9 cellular contexts compared by ENCODE assay signal in genomic region chr9:116687762-116688160, GRCh38. TPM values are rescaled to one million over a fixed set of nuclear protein-coding genes. Genes with fewer than 3 reads are reported as not detected.
DNase-seq lines count a peak whose midpoint lies in the region; ATAC-seq, FAIRE-seq and TF ChIP-seq lines count a peak whose summit lies in the region.
"Had no signal": no experiment of that assay in that cellular context is flagged by ENCODE, and none has a peak within 500 bp of the region (broad histone marks: within the 10 kb centered on the region; RNA-seq: fewer than 3 reads in every experiment).

No MANE protein-coding gene starts in this region.

- H3K36me3 Mint-ChIP-seq in CD14-positive monocyte: no peaks in the 10 kb centered on the region
- peaks cover 26% of the 10 kb centered on the region for H3K36me3 Mint-ChIP-seq in activated naive CD8-positive, alpha-beta T cell treated with anti-CD3 and anti-CD28 coated beads, Interleukin-2, amount 10 ng/mL, durations not matched to agents 7 days and 5 days

- H3K4me3 Mint-ChIP-seq in CD14-positive monocyte: peak overlapping the region; percentile 86 to 97
- H3K4me3 Mint-ChIP-seq in activated naive CD8-positive, alpha-beta T cell treated with anti-CD3 and anti-CD28 coated beads, Interleukin-2, amount 10 ng/mL, durations not matched to agents 7 days and 5 days: peak overlapping the region; percentile 94

- H3K27me3 Mint-ChIP-seq in CD14-positive monocyte (ENCODE audit: low read depth in 3 of 3): peaks cover 14 to 25% (median 22%) of the 10 kb centered on the region in 3 donors
- no peaks in the 10 kb centered on the region for H3K27me3 Mint-ChIP-seq in activated naive CD8-positive, alpha-beta T cell treated with anti-CD3 and anti-CD28 coated beads, Interleukin-2, amount 10 ng/mL, durations not matched to agents 7 days and 5 days

- H3K27ac Mint-ChIP-seq in CD14-positive monocyte: peak overlapping the region in 3 of 7 donors; percentile 23 to 55 (median 42)
- peak overlapping the region; percentile 84 for H3K27ac Mint-ChIP-seq in activated naive CD8-positive, alpha-beta T cell treated with anti-CD3 and anti-CD28 coated beads, Interleukin-2, amount 10 ng/mL, durations not matched to agents 7 days and 5 days

- intact Hi-C loops in CD14-positive monocyte (cut with micrococcal nuclease): no loop called here

- no peak overlapping the region for H3K27ac ChIP-seq in iPS DF 6.9 (ENCODE audit: low read length)
- H3K27ac ChIP-seq in small intestine (ENCODE audit: low read depth in 1 of 2, low read length in 1 of 2): peak overlapping the region in 1 of 2 donors; percentile 63

- H3K4me3 ChIP-seq in iPS DF 6.9 (ENCODE audit: low read length) (peak overlapping the region; percentile 76), small intestine (ENCODE audit: low read depth in 1 of 2, low read length in 2 of 2) (peak overlapping the region; percentile 74 to 84)

- H3K27me3 ChIP-seq in iPS DF 6.9 (ENCODE audit: control insufficient read depth, insufficient read depth, low read length) (no peaks in the 10 kb centered on the region), small intestine (ENCODE audit: control insufficient read depth in 2 of 2, insufficient read depth in 2 of 2, low read length in 2 of 2) (no peaks in the 10 kb centered on the region)

- H3K4me1 ChIP-seq in iPS DF 6.9 (ENCODE audit: control insufficient read depth, insufficient read depth, low read length): peaks cover 1% of the 10 kb centered on the region; the same call in 1 of the 2 replicates
- H3K4me1 ChIP-seq in small intestine (ENCODE audit: control insufficient read depth in 2 of 2, insufficient read depth in 1 of 2, low read depth in 1 of 2, low read length in 1 of 2): peaks cover 8 to 27% of the 10 kb centered on the region in 2 donors

- DNase-seq in CD14-positive monocyte (ENCODE audit: low spot score) (no peak), iPS DF 6.9 (ENCODE audit: low read depth, low spot score) (no peak), small intestine (peak; percentile 20), KBM-7 (no peak), NCI-H2227 (lab: John Stamatoyannopoulos, UW; ENCODE audit: unreplicated experiment) (no peak)
- no peak for DNase-seq in activated naive CD8-positive, alpha-beta T cell treated with anti-CD3 and anti-CD28 coated beads, Interleukin-2, amount 10 ng/mL, durations not matched to agents 7 days and 5 days

- FAIRE-seq in small intestine (lab: Jason Lieb, UNC): no peak
- FAIRE-seq: islet of Langerhans had no signal

- H3K36me3 ChIP-seq in iPS DF 6.9 (ENCODE audit: control insufficient read depth, insufficient read depth, low read length) (no peaks in the 10 kb centered on the region; the same call in 1 of the 2 replicates), small intestine (ENCODE audit: control insufficient read depth in 2 of 2, insufficient read depth in 2 of 2, low read length in 2 of 2) (no peaks in the 10 kb centered on the region)

- H3K9me3 Mint-ChIP-seq in CD14-positive monocyte: peaks cover 0 to 2% (median 0%) of the 10 kb centered on the region in 7 donors
- peaks cover 5% of the 10 kb centered on the region for H3K9me3 Mint-ChIP-seq in activated naive CD8-positive, alpha-beta T cell treated with anti-CD3 and anti-CD28 coated beads, Interleukin-2, amount 10 ng/mL, durations not matched to agents 7 days and 5 days

- ATAC-seq in HG03175 (IDR thresholded peaks at IDR 0.05; ENCODE audit: unreplicated experiment): peak; percentile 3
- no peak for ATAC-seq in activated naive CD8-positive, alpha-beta T cell treated with anti-CD3 and anti-CD28 coated beads, Interleukin-2, amount 10 ng/mL, durations not matched to agents 7 days and 5 days (ENCODE audit: low read depth)
- no peak for ATAC-seq in HG02970 (IDR thresholded peaks at IDR 0.05; ENCODE audit: low FRiP score, unreplicated experiment)

- WGBS in iPS DF 6.9 (ENCODE audit: insufficient coverage, insufficient read length): no CpG with 5 or more reads among the region's 7 CpGs
- WGBS in small intestine, 3 donors: 6 to 18% (median 14%) methylated on average over 7 of the region's 7 CpGs

- peaks cover 24% of the 10 kb centered on the region for H3K4me1 Mint-ChIP-seq in CD14-positive monocyte
- peaks cover 49% of the 10 kb centered on the region for H3K4me1 Mint-ChIP-seq in activated naive CD8-positive, alpha-beta T cell treated with anti-CD3 and anti-CD28 coated beads, Interleukin-2, amount 10 ng/mL, durations not matched to agents 7 days and 5 days

- in situ Hi-C loops in KBM-7 (cut with MboI; ENCODE audit: low pct_unique_long_range_greater_than_20kb, low sequenced_read_pairs): no loop called here

- no peak for TF ChIP-seq CTCF in CD14-positive monocyte (IDR thresholded peaks at IDR 0.05)

- H3K9me3 ChIP-seq in iPS DF 6.9 (ENCODE audit: control insufficient read depth, insufficient read depth, low read length) (no peaks in the 10 kb centered on the region), small intestine (ENCODE audit: control insufficient read depth, low read depth) (no peaks in the 10 kb centered on the region)

- POLR2A ChIA-PET in activated naive CD8-positive, alpha-beta T cell treated with anti-CD3 and anti-CD28 coated beads, Interleukin-2, amount 10 ng/mL, durations not matched to agents 7 days and 5 days (lab: Charles Lee): no interaction called here

RNA-seq across cellular contexts. Expression of gene TRIM32, which starts 0.7 kb away (rescaled TPM):
- polyA plus RNA-seq in CD14-positive monocyte (1 to 10 TPM; 1.3 to 1.4 TPM), small intestine (1 to 10 TPM; 3.8 to 8.9 (median 5.1) TPM)
- total RNA-seq in activated naive CD8-positive, alpha-beta T cell treated with anti-CD3 and anti-CD28 coated beads, Interleukin-2, amount 10 ng/mL, durations not matched to agents 7 days and 5 days: 10 to 100 TPM; 19.3 to 20.2 TPM
